In the genomic region with DNA sequence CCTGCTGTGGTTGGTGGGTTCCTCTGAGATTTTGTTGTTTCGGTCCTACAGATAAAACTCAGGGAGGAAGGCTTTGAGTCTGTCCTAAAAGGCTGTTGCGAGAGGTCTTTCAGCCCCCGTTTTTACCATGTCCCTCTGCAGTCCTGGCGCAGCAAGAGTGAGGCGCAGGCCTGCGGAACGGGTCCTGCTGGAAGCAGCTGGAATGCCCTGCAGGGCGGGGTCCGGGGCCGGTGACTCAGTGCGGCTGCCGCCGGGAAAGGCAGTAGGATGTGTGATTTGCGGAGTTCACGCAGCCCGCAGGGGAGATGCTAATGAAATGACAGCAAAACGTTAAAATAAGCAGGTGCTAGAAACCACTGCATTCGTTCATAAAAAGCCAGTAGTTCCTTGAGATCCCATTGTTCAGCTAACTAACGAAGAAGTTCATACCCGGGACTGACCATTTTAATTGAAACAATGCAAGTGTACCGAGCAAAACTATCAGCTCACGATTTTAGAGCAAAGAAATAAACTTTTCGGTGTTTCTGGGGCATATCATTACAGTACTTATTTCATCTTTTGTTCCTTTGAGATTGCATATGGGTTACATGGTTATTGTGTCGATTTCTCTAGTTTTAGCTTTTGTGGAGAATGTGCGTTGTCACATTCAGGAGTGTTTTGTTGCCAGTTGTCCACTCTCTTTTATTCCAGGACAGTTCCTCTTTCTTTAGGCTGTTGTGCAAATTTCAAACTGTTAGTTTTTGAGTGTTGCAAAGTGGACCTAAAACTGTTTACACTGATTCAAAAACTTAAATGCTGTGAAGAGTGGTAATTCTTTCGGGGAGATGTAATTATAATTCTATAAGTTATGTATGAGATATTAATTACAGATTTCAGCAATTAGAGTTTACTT, we compare ENCODE assay signal across 8 cellular contexts. TPM values are rescaled to one million over a fixed set of nuclear protein-coding genes. Genes with fewer than 3 reads are reported as not detected.
DNase-seq lines count a peak whose midpoint lies in the region; ATAC-seq and TF ChIP-seq lines count a peak whose summit lies in the region.

No MANE protein-coding gene starts in this region.

- peaks cover 45% of the 10 kb centered on the region for H3K4me1 ChIP-seq in DND-41 (ENCODE audit: insufficient read depth, low read length)
- peaks cover 72% of the 10 kb centered on the region for H3K4me1 ChIP-seq in PC-9 (replicated peaks; ENCODE audit: insufficient read depth)

- POLR2A ChIA-PET in PC-9 (lab: Charles Lee; ENCODE audit: unreplicated experiment): interaction anchor here (0.6 to 1.1 kb wide), 5 partner anchors 10 to 589 kb away, joined by 3 to 27 read pairs (median 5); a partner anchor contains a TSS

- H3K27me3 ChIP-seq in DND-41 (ENCODE audit: insufficient read depth, low read length, poor library complexity): no peaks in the 10 kb centered on the region
- no peaks in the 10 kb centered on the region for H3K27me3 ChIP-seq in PC-9 (ENCODE audit: insufficient read depth, low read depth)

- H4K20me1 ChIP-seq in DND-41 (ENCODE audit: insufficient read depth, low read length): peaks cover 30% of the 10 kb centered on the region
- peaks cover 3% of the 10 kb centered on the region; the same call in 1 of the 2 replicates for H4K20me1 ChIP-seq in PC-9 (ENCODE audit: insufficient read depth)

- H3K9ac ChIP-seq in DND-41 (ENCODE audit: low read depth, low read length): peak overlapping the region; percentile 95

- CTCF ChIA-PET in PC-9 (lab: Charles Lee): no interaction called here

- H3K27me3 Mint-ChIP-seq in glutamatergic neuron (ENCODE audit: unreplicated experiment) (peaks cover 3% of the 10 kb centered on the region), osteocyte (ENCODE audit: unreplicated experiment) (no peaks in the 10 kb centered on the region)

- intact Hi-C loops in PC-9 (cut with micrococcal nuclease; ENCODE audit: unreplicated experiment): loop anchor here (1.0 to 5.0 kb wide), 4 partner anchors 23 to 696 kb away; a partner anchor contains a TSS

- TF ChIP-seq CTCF in DND-41 (IDR thresholded peaks at IDR 0.05; ENCODE audit: borderline replicate concordance, extremely low read depth, low read length, poor library complexity, severe bottlenecking): no peak
- TF ChIP-seq CTCF in PC-9 (conservative IDR thresholded peaks at IDR 0.05): no peak; the same call in 1 of the 2 replicates
- no peak for TF ChIP-seq CTCF in glutamatergic neuron (IDR thresholded peaks at IDR 0.05; ENCODE audit: partially characterized antibody, unreplicated experiment)
- peak; percentile 9 for TF ChIP-seq CTCF in osteocyte (IDR thresholded peaks at IDR 0.05)

- no peaks in the 10 kb centered on the region for H3K9me3 Mint-ChIP-seq in glutamatergic neuron (ENCODE audit: unreplicated experiment)
- H3K9me3 Mint-ChIP-seq in osteocyte (ENCODE audit: unreplicated experiment): no peaks in the 10 kb centered on the region

- no peaks in the 10 kb centered on the region for H3K36me3 Mint-ChIP-seq in glutamatergic neuron (ENCODE audit: unreplicated experiment)
- no peaks in the 10 kb centered on the region for H3K36me3 Mint-ChIP-seq in osteocyte (ENCODE audit: unreplicated experiment)

- H2AFZ ChIP-seq in DND-41 (ENCODE audit: low read depth, low read length) (peak overlapping the region; percentile 94), PC-9 (peak overlapping the region; percentile 96)

- peak; percentile 64 for ATAC-seq in DND-41 (ENCODE audit: insufficient read depth, low read depth)
- ATAC-seq in GM21825 (IDR thresholded peaks at IDR 0.05; ENCODE audit: unreplicated experiment): peak; percentile 37

- H3K4me1 Mint-ChIP-seq in glutamatergic neuron (ENCODE audit: low read depth, unreplicated experiment): peaks cover 21% of the 10 kb centered on the region
- H3K4me1 Mint-ChIP-seq in osteocyte (ENCODE audit: unreplicated experiment): peaks cover 57% of the 10 kb centered on the region

- DNase-seq in DND-41: peak; percentile 79
- peak; percentile 76 for DNase-seq in KBM-7
- peak; percentile 91 to 97 for DNase-seq in PC-9
- DNase-seq in activated naive CD4-positive, alpha-beta T cell treated with Interleukin-2 at 50 U/mL for 16 hours: peak; percentile 58
- DNase-seq in glutamatergic neuron: peak; percentile 90
- peak; percentile 93 for DNase-seq in osteocyte (ENCODE audit: extremely low spot score, unreplicated experiment)
- no peak for DNase-seq in globus pallidus (ENCODE audit: low spot score)

- H3K79me2 ChIP-seq in DND-41 (ENCODE audit: insufficient read depth, low read length): peaks cover 58% of the 10 kb centered on the region
- peaks cover 58% of the 10 kb centered on the region for H3K79me2 ChIP-seq in PC-9 (ENCODE audit: low read depth)

- no peaks in the 10 kb centered on the region for H3K9me3 ChIP-seq in DND-41 (ENCODE audit: insufficient read depth, low read length, severe bottlenecking)
- H3K9me3 ChIP-seq in PC-9 (ENCODE audit: insufficient read depth, low read depth): no peaks in the 10 kb centered on the region

- in situ Hi-C loops in KBM-7 (cut with MboI; ENCODE audit: low pct_unique_long_range_greater_than_20kb, low sequenced_read_pairs): no loop called here

- TSS peak; percentile 69 for BruUV-seq in PC-9 (replicated peaks; lab: Mats Ljungman, UMichigan)

- H3K4me3 Mint-ChIP-seq in glutamatergic neuron (ENCODE audit: unreplicated experiment) (peak overlapping the region; percentile 95), osteocyte (ENCODE audit: unreplicated experiment) (peak overlapping the region; percentile 83)

- H3K36me3 ChIP-seq in DND-41 (ENCODE audit: insufficient read depth, low read length) (peaks cover 20% of the 10 kb centered on the region), PC-9 (ENCODE audit: low read depth) (peaks cover 14% of the 10 kb centered on the region; the same call in 1 of the 2 replicates)

- peaks cover 44% of the 10 kb centered on the region for H3F3A ChIP-seq in PC-9 (ENCODE audit: insufficient read depth, low read depth)

- H3K27ac Mint-ChIP-seq in glutamatergic neuron (ENCODE audit: unreplicated experiment): peak overlapping the region; percentile 96
- peak overlapping the region; percentile 92 for H3K27ac Mint-ChIP-seq in osteocyte (ENCODE audit: unreplicated experiment)

- no peaks in the 10 kb centered on the region for H3K9me2 ChIP-seq in PC-9 (ENCODE audit: insufficient read depth)

- H3K4me2 ChIP-seq in DND-41 (ENCODE audit: insufficient read depth, low read length) (peak overlapping the region; percentile 67), PC-9 (peak overlapping the region; percentile 96)

- H3K4me3 ChIP-seq in DND-41 (ENCODE audit: low read depth in 1 of 2, low read length in 2 of 2) (peak overlapping the region; percentile 78 to 79), PC-9 (peak overlapping the region; percentile 94)

- H3K27ac ChIP-seq in DND-41 (ENCODE audit: low read length) (peak overlapping the region; percentile 99), PC-9 (peak overlapping the region; percentile 81)

RNA-seq across cellular contexts. Expression of a gene that starts 0.8 kb away (rescaled TPM):
- total RNA-seq in PC-9 (2021) (239 and 262 TPM in 2 replicates), glutamatergic neuron (ENCODE audit: unreplicated experiment) (18.4 TPM), osteocyte (33.5 and 37.6 TPM in 2 replicates)
